ENCODE assay signal across 19 cellular contexts in genomic region chr2:120565929-120566328, GRCh38.
DNase-seq lines count a peak whose midpoint lies in the region; ATAC-seq, FAIRE-seq and TF ChIP-seq lines count a peak whose summit lies in the region.
"Had no signal": no experiment of that assay in that cellular context is flagged by ENCODE, and none has a peak within 500 bp of the region (broad histone marks: within the 10 kb centered on the region; RNA-seq: fewer than 3 reads in every experiment).

No MANE protein-coding gene starts in this region.

- POLR2A ChIA-PET in CD8-positive, alpha-beta T cell (lab: Charles Lee) = no interaction called here

- CTCF ChIA-PET in CD8-positive, alpha-beta T cell (lab: Charles Lee) = no interaction called here

- H3K4me3 ChIP-seq in Karpas-422 (ENCODE audit: low read length) (no peak overlapping the region), psoas muscle (no peak overlapping the region)
- H3K4me3 ChIP-seq in CD8-positive, alpha-beta T cell (ENCODE audit: low read depth, low read length) = no peak overlapping the region
- H3K4me3 ChIP-seq: GM12878 had no signal

- H3K36me3 ChIP-seq in Karpas-422 (ENCODE audit: insufficient read depth, low read length) = no peaks in the 10 kb centered on the region
- H3K36me3 ChIP-seq in CD8-positive, alpha-beta T cell (ENCODE audit: insufficient read depth, low read length) = no peaks in the 10 kb centered on the region
- H3K36me3 ChIP-seq in psoas muscle (ENCODE audit: insufficient read depth in 1 of 2, low read depth in 1 of 2) = no peaks in the 10 kb centered on the region
- H3K36me3 ChIP-seq: BE2C had no signal

- no peak for TF ChIP-seq CTCF in progenitor cell of endocrine pancreas (IDR thresholded peaks at IDR 0.05; ENCODE audit: unreplicated experiment)
- TF ChIP-seq CTCF in CD8-positive, alpha-beta T cell (IDR thresholded peaks at IDR 0.05) = no peak
- TF ChIP-seq CTCF in psoas muscle (IDR thresholded peaks at IDR 0.05) = no peak

- DNase-seq in Right ventricle myocardium inferior (ENCODE audit: missing footprints) (peak; percentile 56), cardiac septum (ENCODE audit: low spot score) (no peak), left ventricle myocardium superior (no peak), progenitor cell of endocrine pancreas (ENCODE audit: low spot score, unreplicated experiment) (no peak), Karpas-422 (no peak), GM12891 (ENCODE audit: insufficient read length, low spot score) (no peak), psoas muscle (no peak)
- no peak for DNase-seq in CD8-positive, alpha-beta T cell
- DNase-seq: BE2C; CD4-positive, alpha-beta T cell; DMS79 treated with DMSO at 0.1 percent for 48 hours; Kasumi-1; NCI-H1105; NCI-H1694; NCI-H2227 treated with DMSO at 0.1 percent for 48 hours; NCI-H524 had no signal

- no peak for ATAC-seq in Right ventricle myocardium inferior
- ATAC-seq in left ventricle myocardium superior = peak; percentile 5
- ATAC-seq in CD8-positive, alpha-beta T cell = no peak
- no peak for ATAC-seq in psoas muscle
- ATAC-seq: GM12878, Panc1 had no signal

- no peaks in the 10 kb centered on the region for H3K9me3 Mint-ChIP-seq in progenitor cell of endocrine pancreas (ENCODE audit: low read depth)
- no peaks in the 10 kb centered on the region for H3K9me3 Mint-ChIP-seq in CD8-positive, alpha-beta T cell
- H3K9me3 Mint-ChIP-seq: CD4-positive, alpha-beta T cell had no signal

- H4K20me1 ChIP-seq in Karpas-422 (ENCODE audit: insufficient read depth, low read depth, low read length) = no peaks in the 10 kb centered on the region

- intact Hi-C loops in Right ventricle myocardium inferior (cut with DNase I) = loop anchor here (1.0 to 5.0 kb wide), 3 partner anchors 13 to 224 kb away; no protein-coding TSS in a partner anchor
- intact Hi-C loops in cardiac septum (cut with DNase I) = loop anchor here (2.0 to 5.0 kb wide), 2 partner anchors 13 to 111 kb away; no protein-coding TSS in a partner anchor
- intact Hi-C loops in left ventricle myocardium superior (cut with micrococcal nuclease) = no loop called here
- intact Hi-C loops in CD8-positive, alpha-beta T cell (cut with DNase I, micrococcal nuclease) = no loop called here
- intact Hi-C loops in psoas muscle (cut with DNase I) = no loop called here

- no peaks in the 10 kb centered on the region for H3K9me2 ChIP-seq in Karpas-422 (replicated peaks; ENCODE audit: insufficient read depth, low read length)

- no peaks in the 10 kb centered on the region for H3K79me2 ChIP-seq in Karpas-422 (ENCODE audit: low read length)

- peaks cover 43% of the 10 kb centered on the region for H3K4me1 Mint-ChIP-seq in progenitor cell of endocrine pancreas (ENCODE audit: low read depth)
- no peaks in the 10 kb centered on the region for H3K4me1 Mint-ChIP-seq in CD8-positive, alpha-beta T cell (ENCODE audit: low read depth)

- no peaks in the 10 kb centered on the region for H3K36me3 Mint-ChIP-seq in progenitor cell of endocrine pancreas (ENCODE audit: insufficient read depth)
- no peaks in the 10 kb centered on the region for H3K36me3 Mint-ChIP-seq in CD8-positive, alpha-beta T cell

- H3K27ac Mint-ChIP-seq in progenitor cell of endocrine pancreas = peak overlapping the region; percentile 79
- no peak overlapping the region for H3K27ac Mint-ChIP-seq in CD8-positive, alpha-beta T cell
- H3K27ac Mint-ChIP-seq: CD4-positive, alpha-beta T cell had no signal

- no peaks in the 10 kb centered on the region for H3K9me3 ChIP-seq in Karpas-422 (ENCODE audit: low read length)
- no peaks in the 10 kb centered on the region for H3K9me3 ChIP-seq in CD8-positive, alpha-beta T cell (ENCODE audit: low read length)
- no peaks in the 10 kb centered on the region for H3K9me3 ChIP-seq in psoas muscle
- H3K9me3 ChIP-seq: BE2C had no signal

- no peak overlapping the region for H3K27ac ChIP-seq in Karpas-422 (ENCODE audit: low read length)
- H3K27ac ChIP-seq in CD8-positive, alpha-beta T cell (ENCODE audit: low read depth, low read length) = no peak overlapping the region
- no peak overlapping the region for H3K27ac ChIP-seq in psoas muscle
- H3K27ac ChIP-seq: 22Rv1 had no signal

- no peak overlapping the region for H3K9ac ChIP-seq in Karpas-422 (ENCODE audit: low read length)

- no peak overlapping the region for H2AFZ ChIP-seq in Karpas-422 (ENCODE audit: low read length)

- H3K27me3 ChIP-seq in Karpas-422 (ENCODE audit: low read length) = no peaks in the 10 kb centered on the region
- no peaks in the 10 kb centered on the region for H3K27me3 ChIP-seq in CD8-positive, alpha-beta T cell (ENCODE audit: insufficient read depth, low read length)
- no peaks in the 10 kb centered on the region for H3K27me3 ChIP-seq in psoas muscle (ENCODE audit: insufficient read depth in 3 of 3, low read length in 2 of 3)
- H3K27me3 ChIP-seq: BE2C had no signal

- no peaks in the 10 kb centered on the region for H3K4me1 ChIP-seq in Karpas-422 (ENCODE audit: low read length)
- H3K4me1 ChIP-seq in CD8-positive, alpha-beta T cell (ENCODE audit: insufficient read depth, low read length) = no peaks in the 10 kb centered on the region
- peaks cover 6% of the 10 kb centered on the region for H3K4me1 ChIP-seq in psoas muscle
- H3K4me1 ChIP-seq: BE2C had no signal

- no peak overlapping the region for H3K4me2 ChIP-seq in Karpas-422 (ENCODE audit: low read depth, low read length, poor library complexity, severe bottlenecking)

- H3K4me3 Mint-ChIP-seq in progenitor cell of endocrine pancreas (ENCODE audit: low read depth) = peak overlapping the region; percentile 28
- H3K4me3 Mint-ChIP-seq in CD8-positive, alpha-beta T cell = no peak overlapping the region
- H3K4me3 Mint-ChIP-seq: CD4-positive, alpha-beta T cell had no signal

- TF ChIP-seq POLR2A in GM12891 (IDR thresholded peaks at IDR 0.05; ENCODE audit: low read depth, low read length) = no peak

- H3K27me3 Mint-ChIP-seq in progenitor cell of endocrine pancreas = peaks cover 35% of the 10 kb centered on the region
- H3K27me3 Mint-ChIP-seq in CD8-positive, alpha-beta T cell (ENCODE audit: low read depth) = peaks cover 2% of the 10 kb centered on the region

- whole genome bisulfite sequencing in psoas muscle, 3 donors = 94 to 96% (median 94%) methylated on average over 9 of the region's 9 CpGs

- FAIRE-seq in GM12891 (lab: Jason Lieb, UNC) = no peak
- FAIRE-seq: GM12878 had no signal

TF ChIP-seq in GM12891, 5 proteins besides CTCF, POLR2A, EP300 and RAD21:
- TF ChIP-seq POU2F2 (IDR thresholded peaks at IDR 0.05; ENCODE audit: low read depth, low read length) (no peak), SPI1 (IDR thresholded peaks at IDR 0.05; ENCODE audit: low read depth, low read length) (no peak), TAF1 (IDR thresholded peaks at IDR 0.05; ENCODE audit: low read depth, low read length) (no peak), PAX5 (IDR thresholded peaks at IDR 0.05; ENCODE audit: insufficient read depth, low read length, severe bottlenecking) (no peak)

Comparison
In these comparisons a context has a peak if more than half of its experiments do, and no peak if none do; other contexts are left out.
1. intact Hi-C loops: an anchor here in Right ventricle myocardium inferior (1.0 to 5.0 kb wide) and cardiac septum (2.0 to 5.0 kb wide); none called in left ventricle myocardium superior, CD8-positive, alpha-beta T cell and psoas muscle.